ENCODE assay signal across 1 cellular context in the genomic region with DNA sequence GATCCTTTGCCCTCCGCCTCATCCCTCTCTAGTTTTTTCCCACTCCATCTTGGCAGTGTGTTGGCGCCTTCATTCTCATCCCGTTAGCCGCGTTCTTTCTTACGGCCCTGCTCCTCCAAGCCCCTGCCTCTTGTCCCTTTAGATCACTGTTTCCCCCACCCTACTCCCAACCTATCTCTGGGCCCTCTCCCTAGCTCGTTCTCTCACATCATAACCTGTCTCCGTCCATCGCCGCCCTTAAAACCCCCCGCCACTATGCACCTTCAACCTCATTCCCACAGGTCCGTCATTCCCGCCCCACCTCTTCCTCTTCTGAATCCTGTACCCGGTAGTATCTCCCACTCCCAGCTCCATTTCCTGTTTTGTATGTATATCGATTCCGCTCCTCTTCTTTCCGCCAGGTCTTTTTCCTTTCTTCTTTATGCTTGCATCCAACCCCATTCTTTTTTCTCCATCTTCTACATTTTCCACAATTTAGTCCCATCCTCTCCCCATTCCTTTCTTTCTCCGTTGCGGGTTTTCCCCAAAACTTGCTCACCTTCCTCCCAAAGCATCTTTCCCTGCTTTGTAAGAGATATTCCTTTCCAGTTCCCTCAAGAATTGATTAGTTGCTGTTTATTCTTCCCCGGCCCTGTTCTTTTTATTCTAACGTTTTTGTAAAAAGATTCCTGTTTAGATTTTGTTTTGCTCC.
TF ChIP-seq lines count a peak whose summit lies in the region.

No MANE protein-coding gene starts in this region.

TF ChIP-seq in SK-N-SH, 30 proteins besides CTCF, POLR2A, EP300 and RAD21 (continued from another document):
- TF ChIP-seq, protein P1, sequence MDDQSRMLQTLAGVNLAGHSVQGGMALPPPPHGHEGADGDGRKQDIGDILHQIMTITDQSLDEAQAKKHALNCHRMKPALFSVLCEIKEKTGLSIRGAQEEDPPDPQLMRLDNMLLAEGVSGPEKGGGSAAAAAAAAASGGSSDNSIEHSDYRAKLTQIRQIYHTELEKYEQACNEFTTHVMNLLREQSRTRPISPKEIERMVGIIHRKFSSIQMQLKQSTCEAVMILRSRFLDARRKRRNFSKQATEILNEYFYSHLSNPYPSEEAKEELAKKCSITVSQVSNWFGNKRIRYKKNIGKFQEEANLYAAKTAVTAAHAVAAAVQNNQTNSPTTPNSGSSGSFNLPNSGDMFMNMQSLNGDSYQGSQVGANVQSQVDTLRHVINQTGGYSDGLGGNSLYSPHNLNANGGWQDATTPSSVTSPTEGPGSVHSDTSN (IDR thresholded peaks at IDR 0.05), result no peak
- TF ChIP-seq GABPA (IDR thresholded peaks at IDR 0.05; ENCODE audit: low read depth) (peak; percentile 77), SIN3A (IDR thresholded peaks at IDR 0.05; ENCODE audit: borderline replicate concordance, low read depth, low read length) (peak; percentile 81), YY1 (IDR thresholded peaks at IDR 0.05; ENCODE audit: low read depth) (peak; percentile 60; the same call in 1 of the 2 replicates), MXI1 (IDR thresholded peaks at IDR 0.05; ENCODE audit: low read depth, low read length) (peak; percentile 64), POLR2AphosphoS5 (IDR thresholded peaks at IDR 0.05; ENCODE audit: low read depth, low read length) (peak; percentile 71; the same call in 1 of the 2 replicates), RFX5 (IDR thresholded peaks at IDR 0.05; ENCODE audit: low read length) (no peak), FOSL2 (IDR thresholded peaks at IDR 0.05; ENCODE audit: borderline replicate concordance, low read depth) (no peak)
- TF ChIP-seq, protein P2, sequence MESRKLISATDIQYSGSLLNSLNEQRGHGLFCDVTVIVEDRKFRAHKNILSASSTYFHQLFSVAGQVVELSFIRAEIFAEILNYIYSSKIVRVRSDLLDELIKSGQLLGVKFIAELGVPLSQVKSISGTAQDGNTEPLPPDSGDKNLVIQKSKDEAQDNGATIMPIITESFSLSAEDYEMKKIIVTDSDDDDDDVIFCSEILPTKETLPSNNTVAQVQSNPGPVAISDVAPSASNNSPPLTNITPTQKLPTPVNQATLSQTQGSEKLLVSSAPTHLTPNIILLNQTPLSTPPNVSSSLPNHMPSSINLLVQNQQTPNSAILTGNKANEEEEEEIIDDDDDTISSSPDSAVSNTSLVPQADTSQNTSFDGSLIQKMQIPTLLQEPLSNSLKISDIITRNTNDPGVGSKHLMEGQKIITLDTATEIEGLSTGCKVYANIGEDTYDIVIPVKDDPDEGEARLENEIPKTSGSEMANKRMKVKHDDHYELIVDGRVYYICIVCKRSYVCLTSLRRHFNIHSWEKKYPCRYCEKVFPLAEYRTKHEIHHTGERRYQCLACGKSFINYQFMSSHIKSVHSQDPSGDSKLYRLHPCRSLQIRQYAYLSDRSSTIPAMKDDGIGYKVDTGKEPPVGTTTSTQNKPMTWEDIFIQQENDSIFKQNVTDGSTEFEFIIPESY (IDR thresholded peaks at IDR 0.05; ENCODE audit: borderline replicate concordance, low read depth), result no peak
